Comparison of ENCODE assay signal across 8 cellular contexts in the genomic region with DNA sequence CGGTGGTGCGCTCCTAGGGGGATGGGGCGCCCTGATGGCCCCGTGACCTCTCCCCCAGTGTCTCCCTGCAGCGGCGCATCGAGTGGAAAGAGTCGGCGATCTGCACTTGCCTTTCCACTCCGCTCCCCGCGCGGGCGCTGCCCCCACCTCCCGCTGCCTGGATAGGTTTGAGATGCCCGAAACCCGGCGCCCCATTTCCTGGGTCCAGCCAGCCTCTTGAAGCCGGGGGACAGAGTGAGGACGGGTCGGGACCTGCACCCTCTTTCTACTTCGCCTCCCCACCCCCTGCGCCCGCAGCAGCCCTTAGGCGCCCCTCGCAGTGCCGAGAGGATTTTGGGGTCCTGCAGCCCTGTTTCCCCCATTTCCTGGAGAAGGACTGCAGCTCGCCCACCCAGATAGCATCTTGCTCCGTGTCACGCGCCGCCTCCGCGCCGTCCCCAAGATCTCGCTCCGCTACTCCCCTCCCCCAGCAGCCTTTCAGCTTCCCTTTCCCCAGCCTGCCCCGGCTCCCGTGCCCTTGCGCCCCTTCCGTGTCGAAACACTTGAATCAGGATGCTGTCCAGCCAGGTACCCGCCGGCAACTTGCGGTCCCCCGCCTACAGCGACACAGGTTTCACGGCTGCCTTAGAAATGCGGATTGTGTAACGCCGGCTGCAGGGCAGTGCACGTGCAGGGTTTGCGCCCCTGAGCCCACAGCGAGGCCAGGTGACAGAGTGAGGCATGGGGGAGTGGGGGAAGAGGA. TPM values are rescaled to one million over a fixed set of nuclear protein-coding genes. Genes with fewer than 3 reads are reported as not detected.
DNase-seq lines count a peak whose midpoint lies in the region; ATAC-seq and TF ChIP-seq lines count a peak whose summit lies in the region.

No MANE protein-coding gene starts in this region.

- no peak overlapping the region for H4K5ac ChIP-seq in mesendoderm (ENCODE audit: low read length)

- peak overlapping the region; percentile 53 for H3K4me2 ChIP-seq in mesendoderm (ENCODE audit: low read length)

- H3K4me1 ChIP-seq in effector memory CD4-positive, alpha-beta T cell (ENCODE audit: control insufficient read depth, insufficient read depth, low read length, poor library complexity, severe bottlenecking): peaks cover 13% of the 10 kb centered on the region
- H3K4me1 ChIP-seq in mesendoderm (ENCODE audit: control insufficient read depth, low read depth, low read length): peaks cover 8% of the 10 kb centered on the region

- no peak overlapping the region for H3K4ac ChIP-seq in mesendoderm (ENCODE audit: low read depth, low read length)

- peak overlapping the region; percentile 82 for H3K18ac ChIP-seq in mesendoderm (ENCODE audit: low read length)

- peak overlapping the region; percentile 64 for H3K27ac ChIP-seq in effector memory CD4-positive, alpha-beta T cell (ENCODE audit: insufficient read depth, low read length, poor library complexity, severe bottlenecking)
- H3K27ac ChIP-seq in mesendoderm (ENCODE audit: low read depth, low read length): no peak overlapping the region

- H2BK15ac ChIP-seq in mesendoderm (replicated peaks; ENCODE audit: low read depth): no peak overlapping the region

- H2AK5ac ChIP-seq in mesendoderm (ENCODE audit: low read length): no peak overlapping the region

- no peak for TF ChIP-seq CTCF in LNCaP clone FGC (IDR thresholded peaks at IDR 0.05; ENCODE audit: control insufficient read depth, extremely low read depth, insufficient read depth)

- DNase-seq in ELR (ENCODE audit: low read depth) (peak; percentile 59), LNCaP clone FGC (ENCODE audit: low read depth) (no peak), mesendoderm (peak; percentile 49), NCI-H2081 treated with DMSO at 0.1 percent for 48 hours (lab: John Stamatoyannopoulos, UW) (no peak)
- DNase-seq in activated CD4-positive, alpha-beta T cell treated with anti-CD3 and anti-CD28 coated beads, Interleukin-2, amount 50 U/mL, for 48 hours: peak; percentile 36 to 64
- DNase-seq in effector memory CD4-positive, alpha-beta T cell: peak in 2 of 3 donors; percentile 11 to 14
- peak; percentile 24 to 37 for DNase-seq in stimulated activated CD8-positive, alpha-beta memory T cell treated with anti-CD3 and anti-CD28 coated beads, Interleukin-2, amount 100 ng/mL, for 48 hours (ENCODE audit: low read depth in 2 of 2)

- no peaks in the 10 kb centered on the region for H3K36me3 ChIP-seq in effector memory CD4-positive, alpha-beta T cell (ENCODE audit: control insufficient read depth, insufficient read depth, low read length)
- no peaks in the 10 kb centered on the region for H3K36me3 ChIP-seq in mesendoderm (ENCODE audit: control insufficient read depth, insufficient read depth, low read length)

- peak; percentile 38 for ATAC-seq in GM21717 (IDR thresholded peaks at IDR 0.05; ENCODE audit: unreplicated experiment)

- WGBS in mesendoderm (ENCODE audit: extremely low coverage, insufficient coverage, low lambda C conversion rate): no CpG with 5 or more reads among the region's 54 CpGs

- H3K9ac ChIP-seq in mesendoderm (ENCODE audit: low read length): peak overlapping the region; percentile 75

- no peak overlapping the region for H4K8ac ChIP-seq in mesendoderm (ENCODE audit: low read depth, low read length)

- no peaks in the 10 kb centered on the region for H3K79me2 ChIP-seq in mesendoderm (ENCODE audit: control insufficient read depth, insufficient read depth, low read length)

- no peaks in the 10 kb centered on the region for H3K9me3 ChIP-seq in effector memory CD4-positive, alpha-beta T cell (ENCODE audit: control insufficient read depth, low read length)

- H3K27me3 ChIP-seq in effector memory CD4-positive, alpha-beta T cell (replicated peaks; ENCODE audit: control insufficient read depth, insufficient read depth, low read length, poor library complexity, severe bottlenecking): no peaks in the 10 kb centered on the region
- no peaks in the 10 kb centered on the region for H3K27me3 ChIP-seq in mesendoderm (ENCODE audit: insufficient read depth, low read length, poor library complexity)

- no peaks in the 10 kb centered on the region for H3K79me1 ChIP-seq in mesendoderm (ENCODE audit: low read length)

- H3K4me3 ChIP-seq in LNCaP clone FGC (ENCODE audit: low read depth, low read length) (peak overlapping the region; percentile 90), mesendoderm (ENCODE audit: low read length) (peak overlapping the region; percentile 56)
- H3K4me3 ChIP-seq in effector memory CD4-positive, alpha-beta T cell (ENCODE audit: insufficient read depth, low read depth, low read length, poor library complexity, severe bottlenecking): peak overlapping the region; percentile 78

- no peak overlapping the region for H2BK5ac ChIP-seq in mesendoderm (ENCODE audit: low read length)

- H2BK120ac ChIP-seq in mesendoderm (ENCODE audit: low read depth, low read length): no peak overlapping the region

- peak overlapping the region; percentile 20 for H3K23ac ChIP-seq in mesendoderm (ENCODE audit: low read length)

- peak overlapping the region; percentile 56 for H3K56ac ChIP-seq in mesendoderm (ENCODE audit: low read length)

RNA-seq across cellular contexts. Expression of a gene that starts 0.5 kb away (rescaled TPM):
- polyA plus RNA-seq in mesendoderm (2013, experiment 1 of 2): 2.7 TPM
- polyA plus RNA-seq in mesendoderm (2013, experiment 2 of 2): 2.5 TPM

RNA-seq across cellular contexts. Expression of a gene that starts 27.3 kb away (rescaled TPM):
- not detected for polyA plus RNA-seq in mesendoderm (2013, experiment 1 of 2)
- polyA plus RNA-seq in mesendoderm (2013, experiment 2 of 2): not detected

Comparison
In these comparisons a context has a peak if more than half of its experiments do, and no peak if none do; other contexts are left out.
1. DNase-seq: peak in ELR (single experiment), activated CD4-positive, alpha-beta T cell treated with anti-CD3 and anti-CD28 coated beads, Interleukin-2, amount 50 U/mL, for 48 hours (2 of 2), effector memory CD4-positive, alpha-beta T cell (2 of 3), mesendoderm (single experiment) and stimulated activated CD8-positive, alpha-beta memory T cell treated with anti-CD3 and anti-CD28 coated beads, Interleukin-2, amount 100 ng/mL, for 48 hours (2 of 2); none in LNCaP clone FGC (single experiment) and NCI-H2081 treated with DMSO at 0.1 percent for 48 hours (single experiment).
2. Peak in every context shown above with its lines, with median percentiles within 50 percentile points of each other: H3K4me3 ChIP-seq.